1 cellular context compared by ENCODE assay signal in genomic region chr14:73771848-73772705, GRCh38.
TF ChIP-seq lines count a peak whose summit lies in the region.

No MANE protein-coding gene starts in this region.

TF ChIP-seq in HepG2, 621 proteins besides CTCF, POLR2A, EP300 and RAD21 (continued from another document and continues in another):
- TF ChIP-seq MYPOP (CRISPR knock-in tag; IDR thresholded peaks at IDR 0.05) (peak; percentile 85), ZNF607 (CRISPR knock-in tag; IDR thresholded peaks at IDR 0.05; ENCODE audit: borderline replicate concordance) (peak; percentile 73; the same call in 1 of the 2 replicates), TCF7 (IDR thresholded peaks at IDR 0.05; ENCODE audit: low read depth) (peak; percentile 68), HNRNPK (IDR thresholded peaks at IDR 0.05; ENCODE audit: low read depth, low read length, poor library complexity, severe bottlenecking) (no peak), CEBPG (CRISPR knock-in tag; IDR thresholded peaks at IDR 0.05) (peak; percentile 44; the same call in 1 of the 2 replicates), CEBPB (IDR thresholded peaks at IDR 0.05; ENCODE audit: borderline replicate concordance, low read depth, low read length) (no peak), ATF7 (IDR thresholded peaks at IDR 0.05) (no peak), ATF7 (CRISPR knock-in tag; IDR thresholded peaks at IDR 0.05) (peak; percentile 87), DBP (CRISPR knock-in tag; IDR thresholded peaks at IDR 0.05; ENCODE audit: not compliant biosample characterization) (peak; percentile 6), ZNF264 (CRISPR knock-in tag; IDR thresholded peaks at IDR 0.05) (peak; percentile 59; the same call in 1 of the 2 replicates), HNF4G (IDR thresholded peaks at IDR 0.05; ENCODE audit: borderline replicate concordance, low read depth, low read length) (peak; percentile 92), HNF4G (CRISPR knock-in tag; IDR thresholded peaks at IDR 0.05; ENCODE audit: borderline replicate concordance, low read depth) (peak; percentile 89), ZNF747 (CRISPR knock-in tag; IDR thresholded peaks at IDR 0.05; ENCODE audit: borderline replicate concordance) (0 out of 2 replicates have a peak, but pooled peaks have one; percentile 79), JUN (CRISPR knock-in tag; IDR thresholded peaks at IDR 0.05) (peak; percentile 88), ZNF335 (CRISPR knock-in tag; IDR thresholded peaks at IDR 0.05) (peak; percentile 80; the same call in 1 of the 2 replicates), SKIL (CRISPR knock-in tag; IDR thresholded peaks at IDR 0.05; ENCODE audit: borderline replicate concordance) (peak; percentile 98), ZNF589 (CRISPR knock-in tag; conservative IDR thresholded peaks at IDR 0.05) (no peak), FOXP1 (IDR thresholded peaks at IDR 0.05) (no peak), FOXP1 (CRISPR knock-in tag; IDR thresholded peaks at IDR 0.05) (peak; percentile 76; the same call in 1 of the 2 replicates), ZNF574 (CRISPR knock-in tag; IDR thresholded peaks at IDR 0.05) (peak; percentile 84), ZNF547 (CRISPR knock-in tag; IDR thresholded peaks at IDR 0.05) (peak; percentile 89), ZNF792 (CRISPR knock-in tag; IDR thresholded peaks at IDR 0.05) (peak; percentile 86), EEA1 (CRISPR knock-in tag; IDR thresholded peaks at IDR 0.05; ENCODE audit: borderline replicate concordance) (no peak), MTERF4 (CRISPR knock-in tag; IDR thresholded peaks at IDR 0.05) (peak; percentile 88; the same call in 1 of the 2 replicates), PAF1 (CRISPR knock-in tag; IDR thresholded peaks at IDR 0.05) (no peak), NR3C1 (CRISPR knock-in tag; IDR thresholded peaks at IDR 0.05) (no peak), SNAI1 (CRISPR knock-in tag; IDR thresholded peaks at IDR 0.05; ENCODE audit: borderline replicate concordance) (no peak), ZNF331 (CRISPR knock-in tag; IDR thresholded peaks at IDR 0.05) (peak; percentile 94), CSRNP2 (CRISPR knock-in tag; conservative IDR thresholded peaks at IDR 0.05; ENCODE audit: low read depth) (no peak), MTF1 (CRISPR knock-in tag; IDR thresholded peaks at IDR 0.05) (peak; percentile 52; the same call in 1 of the 2 replicates), SNAPC2 (CRISPR knock-in tag; IDR thresholded peaks at IDR 0.05) (peak; percentile 96), BORCS8-MEF2B (CRISPR knock-in tag; IDR thresholded peaks at IDR 0.05) (peak; percentile 95), ZNF383 (CRISPR knock-in tag; IDR thresholded peaks at IDR 0.05; ENCODE audit: borderline replicate concordance) (no peak), TCF7L2 (IDR thresholded peaks at IDR 0.05; ENCODE audit: low read depth, low read length) (no peak), ZNF224 (CRISPR knock-in tag; IDR thresholded peaks at IDR 0.05) (no peak), ZNF282 (IDR thresholded peaks at IDR 0.05; ENCODE audit: partially characterized antibody) (no peak), GABPA (IDR thresholded peaks at IDR 0.05; ENCODE audit: low read depth, low read length) (no peak), GABPA (CRISPR knock-in tag; IDR thresholded peaks at IDR 0.05; ENCODE audit: low read depth) (0 out of 2 replicates have a peak, but pooled peaks have one; percentile 39), ERF (CRISPR knock-in tag; IDR thresholded peaks at IDR 0.05) (peak; percentile 94), HDAC2 (CRISPR knock-in tag; IDR thresholded peaks at IDR 0.05) (peak; percentile 96), ADNP (CRISPR knock-in tag; IDR thresholded peaks at IDR 0.05) (no peak), ZFP62 (CRISPR knock-in tag; IDR thresholded peaks at IDR 0.05) (no peak), CBX5 (CRISPR knock-in tag; IDR thresholded peaks at IDR 0.05; ENCODE audit: borderline replicate concordance) (peak; percentile 80; the same call in 1 of the 2 replicates), HES4 (CRISPR knock-in tag; IDR thresholded peaks at IDR 0.05; ENCODE audit: borderline replicate concordance) (no peak), ZFAT (CRISPR knock-in tag; conservative IDR thresholded peaks at IDR 0.05) (no peak), KLF15 (CRISPR knock-in tag; IDR thresholded peaks at IDR 0.05; ENCODE audit: borderline replicate concordance) (peak; percentile 76; the same call in 1 of the 2 replicates), ZSCAN31 (CRISPR knock-in tag; IDR thresholded peaks at IDR 0.05; ENCODE audit: low read depth) (peak; percentile 55; the same call in 1 of the 2 replicates), STAT5B (CRISPR knock-in tag; IDR thresholded peaks at IDR 0.05) (no peak), TRAFD1 (CRISPR knock-in tag; IDR thresholded peaks at IDR 0.05; ENCODE audit: borderline replicate concordance) (no peak), MIER3 (CRISPR knock-in tag; IDR thresholded peaks at IDR 0.05; ENCODE audit: borderline replicate concordance) (peak; percentile 78), MAZ (IDR thresholded peaks at IDR 0.05; ENCODE audit: borderline replicate concordance, low read depth, low read length) (peak; percentile 71; the same call in 1 of the 2 replicates), MAZ (CRISPR knock-in tag; IDR thresholded peaks at IDR 0.05; ENCODE audit: low read depth) (peak; percentile 91), ISX (CRISPR knock-in tag; conservative IDR thresholded peaks at IDR 0.05) (no peak), PRDM10 (CRISPR knock-in tag; IDR thresholded peaks at IDR 0.05; ENCODE audit: low read depth) (peak; percentile 85; the same call in 1 of the 2 replicates), RFXANK (CRISPR knock-in tag; IDR thresholded peaks at IDR 0.05) (0 out of 2 replicates have a peak, but pooled peaks have one; percentile 79), ATF4 (CRISPR knock-in tag; IDR thresholded peaks at IDR 0.05) (peak in 1 of 2 experiments; percentile 74; a peak in 2 of 4 replicates), FOXA1 (IDR thresholded peaks at IDR 0.05) (no peak), FOXA1 (CRISPR knock-in tag; IDR thresholded peaks at IDR 0.05) (peak; percentile 49)
